ENCODE assay signal across 22 cellular contexts in genomic region chr7:223861-224260, GRCh38. TPM values are rescaled to one million over a fixed set of nuclear protein-coding genes. Genes with fewer than 3 reads are reported as not detected.
"Had no signal": no experiment of that assay in that cellular context is flagged by ENCODE, and none has a peak within 500 bp of the region (broad histone marks: within the 10 kb centered on the region; RNA-seq: fewer than 3 reads in every experiment).

No MANE protein-coding gene starts in this region.

- H2AFZ ChIP-seq: parathyroid adenoma had no signal

- H3K9ac ChIP-seq: parathyroid adenoma had no signal

- H3K27ac ChIP-seq: ovary, parathyroid adenoma, psoas muscle, right lobe of liver, sigmoid colon, thoracic aorta, thyroid gland, upper lobe of left lung, vagina had no signal

- H3K27me3 ChIP-seq: ovary, right lobe of liver, sigmoid colon, stomach, thyroid gland, tibial nerve, upper lobe of left lung, vagina had no signal

- DNase-seq: naive thymus-derived CD8-positive, alpha-beta T cell; nephron progenitor cell; ovary; psoas muscle; right lobe of liver; sigmoid colon; small intestine; stimulated activated CD4-positive, alpha-beta T cell treated with anti-CD3 and anti-CD28 coated beads, Interleukin-15, amount 100 ng/mL, for 24 hours; stimulated activated CD4-positive, alpha-beta T cell treated with anti-CD3 and anti-CD28 coated beads, Interleukin-2, amount 100 ng/mL, for 24 hours; stimulated activated CD4-positive, alpha-beta T cell treated with anti-CD3 and anti-CD28 coated beads, Interleukin-2, amount 100 ng/mL, for 48 hours; stimulated activated CD4-positive, alpha-beta T cell treated with anti-CD3 and anti-CD28 coated beads, Interleukin-4, amount 100 ng/mL, for 24 hours; stimulated activated naive B cell treated with anti-CD40 and anti-IgM and Interleukin-4, amounts not matched to agents 10 μg/mL and 1 μg/mL and 100 μg/mL, for 72 hours; stimulated activated naive CD4-positive, alpha-beta T cell treated with Interleukin-2 at 50 U/mL for 16 hours; stomach; thyroid gland; trophoblast cell had no signal

- H3K36me3 ChIP-seq: ovary, right lobe of liver, thyroid gland, vagina had no signal

- H3K9me3 ChIP-seq: ovary, psoas muscle, right lobe of liver, sigmoid colon, stomach, thoracic aorta, thyroid gland, tibial nerve, upper lobe of left lung, vagina had no signal

- H3K4me3 ChIP-seq: ovary, psoas muscle, right lobe of liver, sigmoid colon, stomach, thoracic aorta, thyroid gland, tibial nerve, upper lobe of left lung, vagina had no signal

- H3K4me1 ChIP-seq: parathyroid adenoma had no signal

- ATAC-seq: naive thymus-derived CD8-positive, alpha-beta T cell; psoas muscle; right cardiac atrium; right lobe of liver; stimulated activated naive B cell treated with anti-CD40 and anti-IgM and Interleukin-4, amounts not matched to agents 10 μg/mL and 1 μg/mL and 100 μg/mL, for 72 hours had no signal

RNA-seq across cellular contexts. Expression of gene FAM20C, which starts 31.5 kb away (rescaled TPM):
- polyA plus RNA-seq: naive thymus-derived CD8-positive, alpha-beta T cell had no signal
